ENCODE assay signal across 11 cellular contexts in the genomic region with DNA sequence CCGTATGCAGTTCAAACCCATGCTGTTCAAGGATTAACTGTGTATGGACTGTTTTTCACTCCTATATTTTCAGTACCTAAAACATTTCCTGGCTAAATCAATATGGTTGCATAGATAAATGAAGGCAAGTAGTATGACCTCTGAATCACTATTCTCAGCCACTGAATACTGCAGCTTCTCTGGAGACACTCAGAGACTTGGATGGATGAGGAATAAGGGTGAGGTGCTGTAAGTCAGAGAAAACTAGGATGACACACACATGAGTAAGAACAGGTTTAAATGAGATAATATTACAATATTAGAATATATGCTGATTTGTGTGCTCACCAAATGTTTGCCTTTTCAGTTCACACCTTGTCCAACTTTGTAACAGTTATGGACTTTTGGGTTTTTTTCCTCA.
"Had no signal": no experiment of that assay in that cellular context is flagged by ENCODE, and none has a peak within 500 bp of the region (broad histone marks: within the 10 kb centered on the region; RNA-seq: fewer than 3 reads in every experiment).

No MANE protein-coding gene starts in this region.

- H3K27ac ChIP-seq: heart left ventricle, suprapubic skin had no signal

- H3K4me1 ChIP-seq: heart left ventricle, suprapubic skin had no signal

- H3K9me3 ChIP-seq: heart left ventricle, suprapubic skin had no signal

- H3K36me3 ChIP-seq: heart left ventricle, suprapubic skin had no signal

- FAIRE-seq: frontal cortex had no signal

- H3K27me3 ChIP-seq: heart left ventricle, suprapubic skin had no signal

- H3K4me3 ChIP-seq: heart left ventricle, suprapubic skin had no signal

- ATAC-seq: activated CD8-positive, alpha-beta T cell treated with anti-CD3 and anti-CD28 coated beads, Interleukin-2, amount 10 ng/mL, durations not matched to agents 7 days and 5 days; heart left ventricle had no signal

- DNase-seq: activated CD4-positive, alpha-beta T cell treated with anti-CD3 and anti-CD28 coated beads for 48 hours; activated CD8-positive, alpha-beta T cell treated with anti-CD3 and anti-CD28 coated beads, Interleukin-2, amount 10 ng/mL, durations not matched to agents 7 days and 5 days; activated naive CD4-positive, alpha-beta T cell treated with anti-CD3 and anti-CD28 coated beads for 36 hours; effector memory CD4-positive, alpha-beta T cell; heart left ventricle; kidney; nephron progenitor cell; stimulated activated CD4-positive, alpha-beta T cell treated with anti-CD3 and anti-CD28 coated beads, Interleukin-2, amount 100 ng/mL, for 48 hours; stimulated activated naive CD4-positive, alpha-beta T cell treated with Interleukin-2 at 50 U/mL for 16 hours had no signal
